15 cellular contexts compared by ENCODE assay signal in genomic region chrX:110284159-110284558, GRCh38. TPM values are rescaled to one million over a fixed set of nuclear protein-coding genes. Genes with fewer than 3 reads are reported as not detected.
DNase-seq lines count a peak whose midpoint lies in the region; ATAC-seq and TF ChIP-seq lines count a peak whose summit lies in the region.
"Had no signal": no experiment of that assay in that cellular context is flagged by ENCODE, and none has a peak within 500 bp of the region (broad histone marks: within the 10 kb centered on the region; RNA-seq: fewer than 3 reads in every experiment).

No MANE protein-coding gene starts in this region.

- no peaks in the 10 kb centered on the region for H3K79me2 ChIP-seq in trophoblast cell (ENCODE audit: control insufficient read depth, insufficient read depth, low read length, poor library complexity)

- H2AK5ac ChIP-seq in trophoblast cell (ENCODE audit: low read length): no peak overlapping the region

- no peak overlapping the region for H3K18ac ChIP-seq in trophoblast cell (ENCODE audit: low read length)

- no peak overlapping the region for H3K27ac Mint-ChIP-seq in natural killer cell treated with Interleukin-12 subunit alpha and Interleukin-12 subunit beta and Interleukin-15 and Interleukin-18, amount 100 ng/mL, for 72 hours
- H3K27ac Mint-ChIP-seq: activated T-cell treated with anti-CD3 and anti-CD28 coated beads, Interleukin-2, amount 50 U/mL, for 72 hours; stimulated activated naive B cell treated with anti-CD40 and anti-IgM and Interleukin-4, amounts not matched to agents 10 μg/mL and 1 μg/mL and 100 μg/mL, for 72 hours had no signal

- H3K23ac ChIP-seq in trophoblast cell (ENCODE audit: low read length): no peak overlapping the region

- no peak overlapping the region for H2BK12ac ChIP-seq in trophoblast cell (ENCODE audit: low read length)

- H3K27me3 Mint-ChIP-seq in natural killer cell treated with Interleukin-12 subunit alpha and Interleukin-12 subunit beta and Interleukin-15 and Interleukin-18, amount 100 ng/mL, for 72 hours: no peaks in the 10 kb centered on the region
- H3K27me3 Mint-ChIP-seq: stimulated activated naive B cell treated with anti-CD40 and anti-IgM and Interleukin-4, amounts not matched to agents 10 μg/mL and 1 μg/mL and 100 μg/mL, for 72 hours had no signal

- H3K9ac ChIP-seq in trophoblast cell (ENCODE audit: low read length): no peak overlapping the region

- H2BK5ac ChIP-seq in trophoblast cell (ENCODE audit: low read depth, low read length, poor library complexity): no peak overlapping the region

- H3K4me1 Mint-ChIP-seq in natural killer cell treated with Interleukin-12 subunit alpha and Interleukin-12 subunit beta and Interleukin-15 and Interleukin-18, amount 100 ng/mL, for 72 hours (ENCODE audit: low read depth in 2 of 2): peaks cover 18 to 29% of the 10 kb centered on the region in 2 donors

- no peaks in the 10 kb centered on the region for H3K79me1 ChIP-seq in trophoblast cell (ENCODE audit: low read length)

- H2BK120ac ChIP-seq in trophoblast cell (ENCODE audit: insufficient read depth, low read length, poor library complexity): no peak overlapping the region

- no peaks in the 10 kb centered on the region for H3K9me3 Mint-ChIP-seq in natural killer cell treated with Interleukin-12 subunit alpha and Interleukin-12 subunit beta and Interleukin-15 and Interleukin-18, amount 100 ng/mL, for 72 hours
- H3K9me3 Mint-ChIP-seq: activated T-cell treated with anti-CD3 and anti-CD28 coated beads, Interleukin-2, amount 50 U/mL, for 72 hours had no signal

- H3K27me3 ChIP-seq in trophoblast cell (ENCODE audit: insufficient read depth, low read length): no peaks in the 10 kb centered on the region

- peak overlapping the region; percentile 41 for H3K27ac ChIP-seq in trophoblast cell (ENCODE audit: low read depth, low read length)
- H3K27ac ChIP-seq: SK-N-MC had no signal

- no peak overlapping the region for H2AFZ ChIP-seq in trophoblast cell (ENCODE audit: insufficient read depth, low read length, poor library complexity)

- ATAC-seq in natural killer cell treated with Interleukin-12 subunit alpha and Interleukin-12 subunit beta and Interleukin-15 and Interleukin-18, amount 100 ng/mL, for 72 hours: no peak
- ATAC-seq: activated T-cell treated with anti-CD3 and anti-CD28 coated beads, Interleukin-2, amount 50 U/mL, for 72 hours; stimulated activated naive B cell treated with anti-CD40 and anti-IgM and Interleukin-4, amounts not matched to agents 10 μg/mL and 1 μg/mL and 100 μg/mL, for 72 hours had no signal

- no peak overlapping the region for H4K12ac ChIP-seq in trophoblast cell (ENCODE audit: low read depth, low read length)

- no peaks in the 10 kb centered on the region for H3K36me3 Mint-ChIP-seq in natural killer cell treated with Interleukin-12 subunit alpha and Interleukin-12 subunit beta and Interleukin-15 and Interleukin-18, amount 100 ng/mL, for 72 hours

- no peak overlapping the region for H3K4me2 ChIP-seq in trophoblast cell (ENCODE audit: low read length)

- H3K4me3 Mint-ChIP-seq in natural killer cell treated with Interleukin-12 subunit alpha and Interleukin-12 subunit beta and Interleukin-15 and Interleukin-18, amount 100 ng/mL, for 72 hours: no peak overlapping the region
- H3K4me3 Mint-ChIP-seq: activated T-cell treated with anti-CD3 and anti-CD28 coated beads, Interleukin-2, amount 50 U/mL, for 72 hours; stimulated activated naive B cell treated with anti-CD40 and anti-IgM and Interleukin-4, amounts not matched to agents 10 μg/mL and 1 μg/mL and 100 μg/mL, for 72 hours had no signal

- WGBS in trophoblast cell (ENCODE audit: extremely low coverage, insufficient coverage, insufficient read length): no CpG with 5 or more reads among the region's 2 CpGs

- no peak overlapping the region for H3K4me3 ChIP-seq in epithelial cell of proximal tubule (ENCODE audit: low read depth, low read length)
- no peak overlapping the region for H3K4me3 ChIP-seq in trophoblast cell (ENCODE audit: low read depth, low read length)
- H3K4me3 ChIP-seq: SK-N-MC had no signal

- no peaks in the 10 kb centered on the region for H3K9me3 ChIP-seq in trophoblast cell (ENCODE audit: insufficient read depth, low read depth, low read length)

- peaks cover 0 to 5% of the 10 kb centered on the region in 2 experiments for H3K4me1 ChIP-seq in trophoblast cell (ENCODE audit: control insufficient read depth in 1 of 2, insufficient read depth in 2 of 2, low read length in 2 of 2)

- H3K4ac ChIP-seq in trophoblast cell (ENCODE audit: low read depth, low read length): no peak overlapping the region

- no peak for TF ChIP-seq CTCF in epithelial cell of proximal tubule (conservative IDR thresholded peaks at IDR 0.05; ENCODE audit: low read depth, low read length)

- H4K8ac ChIP-seq in trophoblast cell (ENCODE audit: low read depth, low read length): no peak overlapping the region

- no peak overlapping the region for H3K14ac ChIP-seq in trophoblast cell (ENCODE audit: low read length)

- no peak overlapping the region for H4K91ac ChIP-seq in trophoblast cell (ENCODE audit: low read depth, low read length)

- DNase-seq in Daoy (ENCODE audit: low read depth): peak; percentile 35
- peak; percentile 51 for DNase-seq in RKO (ENCODE audit: low spot score)
- peak; percentile 78 for DNase-seq in epithelial cell of proximal tubule (ENCODE audit: low read depth)
- DNase-seq in trophoblast cell: peak; percentile 33 to 81
- DNase-seq in retina: no peak
- no peak for DNase-seq in natural killer cell treated with Interleukin-12 subunit alpha and Interleukin-12 subunit beta and Interleukin-15 and Interleukin-18, amount 100 ng/mL, for 72 hours (ENCODE audit: low spot score)
- DNase-seq in NCI-H1417 treated with DMSO at 0.1 percent for 48 hours (lab: John Stamatoyannopoulos, UW): no peak
- no peak for DNase-seq in NCI-H2171 (lab: John Stamatoyannopoulos, UW)
- DNase-seq: activated T-cell treated with anti-CD3 and anti-CD28 coated beads, Interleukin-2, amount 50 U/mL, for 72 hours; foreskin melanocyte; H7; NCI-H146; NCI-H82; stimulated activated naive B cell treated with anti-CD40 and anti-IgM and Interleukin-4, amounts not matched to agents 10 μg/mL and 1 μg/mL and 100 μg/mL, for 72 hours had no signal

- H3K36me3 ChIP-seq in trophoblast cell (ENCODE audit: control insufficient read depth in 1 of 2, insufficient read depth in 2 of 2, low read length in 2 of 2): no peaks in the 10 kb centered on the region

RNA-seq across cellular contexts. Expression of gene AMMECR1, which starts 33.7 kb away (rescaled TPM):
- total RNA-seq in Daoy (2014; rRNA removed; shearing (Covaris generic)): 9.4 TPM in 2 replicates
- total RNA-seq in epithelial cell of proximal tubule: 16.7 and 23.7 TPM in 2 replicates
- 16.9 and 18.4 TPM in 2 replicates for polyA plus RNA-seq in trophoblast cell (2013)
- 10 to 100 TPM; 10.1 to 13.6 TPM for total RNA-seq in natural killer cell treated with Interleukin-12 subunit alpha and Interleukin-12 subunit beta and Interleukin-15 and Interleukin-18, amount 100 ng/mL, for 72 hours

Comparison
In these comparisons a context has a peak if more than half of its experiments do, and no peak if none do; other contexts are left out.
1. DNase-seq: peak in Daoy (single experiment), RKO (single experiment), epithelial cell of proximal tubule (single experiment) and trophoblast cell (2 of 2); none in retina (single experiment), natural killer cell treated with Interleukin-12 subunit alpha and Interleukin-12 subunit beta and Interleukin-15 and Interleukin-18, amount 100 ng/mL, for 72 hours (single experiment), NCI-H1417 treated with DMSO at 0.1 percent for 48 hours (single experiment) and NCI-H2171 (single experiment).